In genomic region chr5:14153071-14153864, GRCh38 we compare ENCODE assay signal across 9 cellular contexts. TPM values are rescaled to one million over a fixed set of nuclear protein-coding genes. Genes with fewer than 3 reads are reported as not detected.
DNase-seq lines count a peak whose midpoint lies in the region; ATAC-seq and TF ChIP-seq lines count a peak whose summit lies in the region.
"Had no signal": no experiment of that assay in that cellular context is flagged by ENCODE, and none has a peak within 500 bp of the region (broad histone marks: within the 10 kb centered on the region; RNA-seq: fewer than 3 reads in every experiment).

No MANE protein-coding gene starts in this region.

- dilution Hi-C loops in mammary epithelial cell (cut with HindIII; ENCODE audit: low sequenced_read_pairs), result no loop called here

- H3K9ac ChIP-seq in HUES48 (ENCODE audit: low read depth, low read length), result no peak overlapping the region
- H3K9ac ChIP-seq in mammary epithelial cell (ENCODE audit: insufficient read depth, low read length), result no peak overlapping the region

- peak overlapping the region; percentile 65 for H3K4me3 Mint-ChIP-seq in nephron progenitor cell
- no peak overlapping the region for H3K4me3 Mint-ChIP-seq in activated CD4-positive, alpha-beta memory T cell treated with anti-CD3 and anti-CD28 coated beads for 36 hours

- CTCF ChIA-PET in mammary epithelial cell (lab: Charles Lee; ENCODE audit: low non-redundant PET), result no interaction called here
- CTCF ChIA-PET in activated CD4-positive, alpha-beta memory T cell treated with anti-CD3 and anti-CD28 coated beads for 36 hours (lab: Charles Lee), result no interaction called here

- no peak for ATAC-seq in HG02763 (IDR thresholded peaks at IDR 0.05; ENCODE audit: unreplicated experiment)

- H3K27ac Mint-ChIP-seq in nephron progenitor cell, result peak overlapping the region; percentile 98
- H3K27ac Mint-ChIP-seq in activated CD4-positive, alpha-beta memory T cell treated with anti-CD3 and anti-CD28 coated beads for 36 hours, result no peak overlapping the region

- H3K79me2 ChIP-seq in mammary epithelial cell (ENCODE audit: insufficient read depth, low read length), result peaks cover 98% of the 10 kb centered on the region

- H2AFZ ChIP-seq in mammary epithelial cell (ENCODE audit: low read depth, low read length), result no peak overlapping the region

- H3K4me2 ChIP-seq in mammary epithelial cell (ENCODE audit: insufficient read depth, low read depth, low read length), result peak overlapping the region; percentile 43

- POLR2A ChIA-PET in activated CD4-positive, alpha-beta memory T cell treated with anti-CD3 and anti-CD28 coated beads for 36 hours (lab: Charles Lee), result no interaction called here

- H3K36me3 Mint-ChIP-seq in nephron progenitor cell (ENCODE audit: low read depth), result no peaks in the 10 kb centered on the region
- H3K36me3 Mint-ChIP-seq in activated CD4-positive, alpha-beta memory T cell treated with anti-CD3 and anti-CD28 coated beads for 36 hours, result no peaks in the 10 kb centered on the region

- H3K27ac ChIP-seq in HUES48 (ENCODE audit: low read depth, low read length) (peak overlapping the region; percentile 71), mammary epithelial cell (ENCODE audit: insufficient read depth, low read depth, low read length) (no peak overlapping the region)

- H3K4me1 Mint-ChIP-seq in nephron progenitor cell, result no peaks in the 10 kb centered on the region
- H3K4me1 Mint-ChIP-seq in activated CD4-positive, alpha-beta memory T cell treated with anti-CD3 and anti-CD28 coated beads for 36 hours (ENCODE audit: low read depth), result no peaks in the 10 kb centered on the region

- H3K4me3 ChIP-seq in HUES48 (ENCODE audit: low read depth, low read length), result no peak overlapping the region
- H3K4me3 ChIP-seq in mammary epithelial cell (replicated peaks in 1 of 3; ENCODE audit: insufficient read depth in 1 of 3, low read depth in 2 of 3, low read length in 3 of 3), result no peak overlapping the region

- no peak for TF ChIP-seq CTCF in mammary epithelial cell (conservative IDR thresholded peaks at IDR 0.05 in 1 of 2, IDR thresholded peaks at IDR 0.05 in 1 of 2; ENCODE audit: extremely low read depth in 1 of 2, insufficient read depth in 1 of 2, low read depth in 1 of 2, low read length in 2 of 2)
- TF ChIP-seq CTCF in nephron progenitor cell (IDR thresholded peaks at IDR 0.05), result no peak

- H3K9me3 ChIP-seq in HUES48 (ENCODE audit: control insufficient read depth, insufficient read depth, low read length) (no peaks in the 10 kb centered on the region), mammary epithelial cell (replicated peaks; ENCODE audit: insufficient read depth, low read length) (no peaks in the 10 kb centered on the region)

- H3K4me1 ChIP-seq in HUES48 (ENCODE audit: control insufficient read depth, insufficient read depth, low read length) (peaks cover 80% of the 10 kb centered on the region), mammary epithelial cell (ENCODE audit: insufficient read depth, low read length) (peaks cover 68% of the 10 kb centered on the region)

- H3K36me3 ChIP-seq in HUES48 (ENCODE audit: control insufficient read depth, insufficient read depth, low read length) (no peaks in the 10 kb centered on the region), mammary epithelial cell (ENCODE audit: insufficient read depth, low read length) (no peaks in the 10 kb centered on the region)

- no peaks in the 10 kb centered on the region for H3K9me3 Mint-ChIP-seq in nephron progenitor cell
- no peaks in the 10 kb centered on the region for H3K9me3 Mint-ChIP-seq in activated CD4-positive, alpha-beta memory T cell treated with anti-CD3 and anti-CD28 coated beads for 36 hours

- no peaks in the 10 kb centered on the region for H3K27me3 Mint-ChIP-seq in nephron progenitor cell (ENCODE audit: low read depth, poor library complexity)
- H3K27me3 Mint-ChIP-seq in activated CD4-positive, alpha-beta memory T cell treated with anti-CD3 and anti-CD28 coated beads for 36 hours, result peaks cover 20% of the 10 kb centered on the region

- in situ Hi-C loops in mammary epithelial cell (cut with MboI; ENCODE audit: low sequenced_read_pairs in 2 of 2), result loop anchor here in 1 of 2 donors (10.0 kb wide), 2 partner anchors 52 to 112 kb away; no protein-coding TSS in a partner anchor

- peaks cover 14% of the 10 kb centered on the region for H4K20me1 ChIP-seq in mammary epithelial cell (ENCODE audit: insufficient read depth, low read length)

- 82% methylated on average over 6 of the region's 6 CpGs for WGBS in mammary epithelial cell (ENCODE audit: low coverage, missing lambda C conversion rate)

- H3K27me3 ChIP-seq in HUES48 (ENCODE audit: control insufficient read depth, insufficient read depth, low read length) (no peaks in the 10 kb centered on the region), mammary epithelial cell (ENCODE audit: insufficient read depth, low read length) (no peaks in the 10 kb centered on the region)

- no TSS peak for BruUV-seq in mammary epithelial cell (replicated peaks; lab: Mats Ljungman, UMichigan)

- intact Hi-C loops in mammary epithelial cell (cut with micrococcal nuclease), result no loop called here
- intact Hi-C loops in activated CD4-positive, alpha-beta memory T cell treated with anti-CD3 and anti-CD28 coated beads for 36 hours (cut with micrococcal nuclease), result no loop called here

- DNase-seq in A172 (ENCODE audit: low spot score), result peak; percentile 66
- DNase-seq in mammary epithelial cell, result no peak
- DNase-seq in nephron progenitor cell, result no peak
- no peak for DNase-seq in GM19238 (ENCODE audit: insufficient read length, low spot score)
- no peak for DNase-seq in activated CD4-positive, alpha-beta memory T cell treated with anti-CD3 and anti-CD28 coated beads for 36 hours
- no peak for DNase-seq in CD1c-positive myeloid dendritic cell (ENCODE audit: extremely low spot score)
- DNase-seq: NCI-H146 had no signal

RNA-seq across cellular contexts. Expression of gene TRIO, which starts 10.1 kb away (rescaled TPM):
- 120 and 180 TPM in 2 replicates for total RNA-seq in A172 (2014; rRNA removed; shearing (Covaris generic))
- 100 to 1,000 TPM; 160 to 219 TPM for total RNA-seq in mammary epithelial cell
- 52.8 TPM for polyA plus RNA-seq in mammary epithelial cell
- polyA minus RNA-seq in mammary epithelial cell, result 319 TPM
- 1 to 10 TPM; 6.0 to 6.6 TPM for total RNA-seq in activated CD4-positive, alpha-beta memory T cell treated with anti-CD3 and anti-CD28 coated beads for 36 hours

Comparison
In these comparisons a context has a peak if more than half of its experiments do, and no peak if none do; other contexts are left out.
1. RNA of gene TRIO, which starts 10.1 kb away (total RNA-seq): 160 to 219 TPM in mammary epithelial cell and 120 to 180 TPM in A172; 6.0 to 6.6 TPM in activated CD4-positive, alpha-beta memory T cell treated with anti-CD3 and anti-CD28 coated beads for 36 hours; every median in the first group is over 10 times any median in the second.